In genomic region chrX:153885968-153886903, GRCh38 we compare ENCODE assay signal across 9 cellular contexts. TPM values are rescaled to one million over a fixed set of nuclear protein-coding genes. Genes with fewer than 3 reads are reported as not detected.
DNase-seq lines count a peak whose midpoint lies in the region; ATAC-seq, FAIRE-seq and TF ChIP-seq lines count a peak whose summit lies in the region.
"Had no signal": no experiment of that assay in that cellular context is flagged by ENCODE, and none has a peak within 500 bp of the region (broad histone marks: within the 10 kb centered on the region; RNA-seq: fewer than 3 reads in every experiment).

A gene with protein sequence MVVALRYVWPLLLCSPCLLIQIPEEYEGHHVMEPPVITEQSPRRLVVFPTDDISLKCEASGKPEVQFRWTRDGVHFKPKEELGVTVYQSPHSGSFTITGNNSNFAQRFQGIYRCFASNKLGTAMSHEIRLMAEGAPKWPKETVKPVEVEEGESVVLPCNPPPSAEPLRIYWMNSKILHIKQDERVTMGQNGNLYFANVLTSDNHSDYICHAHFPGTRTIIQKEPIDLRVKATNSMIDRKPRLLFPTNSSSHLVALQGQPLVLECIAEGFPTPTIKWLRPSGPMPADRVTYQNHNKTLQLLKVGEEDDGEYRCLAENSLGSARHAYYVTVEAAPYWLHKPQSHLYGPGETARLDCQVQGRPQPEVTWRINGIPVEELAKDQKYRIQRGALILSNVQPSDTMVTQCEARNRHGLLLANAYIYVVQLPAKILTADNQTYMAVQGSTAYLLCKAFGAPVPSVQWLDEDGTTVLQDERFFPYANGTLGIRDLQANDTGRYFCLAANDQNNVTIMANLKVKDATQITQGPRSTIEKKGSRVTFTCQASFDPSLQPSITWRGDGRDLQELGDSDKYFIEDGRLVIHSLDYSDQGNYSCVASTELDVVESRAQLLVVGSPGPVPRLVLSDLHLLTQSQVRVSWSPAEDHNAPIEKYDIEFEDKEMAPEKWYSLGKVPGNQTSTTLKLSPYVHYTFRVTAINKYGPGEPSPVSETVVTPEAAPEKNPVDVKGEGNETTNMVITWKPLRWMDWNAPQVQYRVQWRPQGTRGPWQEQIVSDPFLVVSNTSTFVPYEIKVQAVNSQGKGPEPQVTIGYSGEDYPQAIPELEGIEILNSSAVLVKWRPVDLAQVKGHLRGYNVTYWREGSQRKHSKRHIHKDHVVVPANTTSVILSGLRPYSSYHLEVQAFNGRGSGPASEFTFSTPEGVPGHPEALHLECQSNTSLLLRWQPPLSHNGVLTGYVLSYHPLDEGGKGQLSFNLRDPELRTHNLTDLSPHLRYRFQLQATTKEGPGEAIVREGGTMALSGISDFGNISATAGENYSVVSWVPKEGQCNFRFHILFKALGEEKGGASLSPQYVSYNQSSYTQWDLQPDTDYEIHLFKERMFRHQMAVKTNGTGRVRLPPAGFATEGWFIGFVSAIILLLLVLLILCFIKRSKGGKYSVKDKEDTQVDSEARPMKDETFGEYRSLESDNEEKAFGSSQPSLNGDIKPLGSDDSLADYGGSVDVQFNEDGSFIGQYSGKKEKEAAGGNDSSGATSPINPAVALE (minus strand): TSS chrX:153886173. CDS start chrX:153875836, 10,337 bp downstream.

- peaks cover 0 to 47% (median 22%) of the 10 kb centered on the region in 11 experiments; a peak in 9 of 22 replicates for H3K9me3 ChIP-seq in BLaER1 treated with 17β-estradiol and CSF1 and Interleukin-3, amounts not matched to agents 10 nM and 100 nM (replicated peaks in 1 of 11)
- H3K9me3 ChIP-seq in HUES48 (ENCODE audit: control insufficient read depth, insufficient read depth, low read length) (peaks cover 33% of the 10 kb centered on the region), K562 (replicated peaks; ENCODE audit: control insufficient read depth, insufficient read depth, low read depth, low read length) (no peaks in the 10 kb centered on the region)

- H3K27ac ChIP-seq in BLaER1 treated with 17β-estradiol and CSF1 and Interleukin-3, amounts not matched to agents 10 nM and 100 nM: no peak within 1 kb of the TSS
- H3K27ac ChIP-seq in HUES48 (ENCODE audit: low read depth, low read length) (no peak within 1 kb of the TSS), K562 (ENCODE audit: extremely low read depth, low read depth, low read length) (no peak within 1 kb of the TSS), substantia nigra (ENCODE audit: low read depth, low read length, poor library complexity, severe bottlenecking) (no peak within 1 kb of the TSS)

- H4K20me1 ChIP-seq in BLaER1 treated with 17β-estradiol and CSF1 and Interleukin-3, amounts not matched to agents 10 nM and 100 nM: peaks cover 0 to 54% (median 28%) of the 10 kb centered on the region in 11 experiments; a peak in 17 of 22 replicates
- H4K20me1 ChIP-seq in K562 (replicated peaks; ENCODE audit: control insufficient read depth, insufficient read depth, low read length): peaks cover 6% of the 10 kb centered on the region; the same call in 1 of the 2 replicates

- DNase-seq in K562 (ENCODE audit: extremely low read depth in 1 of 4, low spot score in 3 of 4) (peak; percentile 44 to 85 (median 80)), myocyte (ENCODE audit: low read depth) (no peak), substantia nigra (lab: John Stamatoyannopoulos, UW) (no peak), DMS79 (lab: John Stamatoyannopoulos, UW) (no peak)

- POLR2A ChIA-PET in K562 (lab: Yijun Ruan, JAX): interaction anchor here (0.6 kb wide), 2 partner anchors 19 to 929 kb away, joined by 3 read pairs; no protein-coding TSS in a partner anchor

- no peak for TF ChIP-seq RAD21 in K562 (CRISPR knock-in tag; conservative IDR thresholded peaks at IDR 0.05 in 1 of 2, IDR thresholded peaks at IDR 0.05 in 1 of 2)

- no TSS peak for BruUV-seq in K562 (replicated peaks; lab: Mats Ljungman, UMichigan)

- peak within 1 kb of the TSS; percentile 47 to 67 (median 58) for H3K4me3 ChIP-seq in BLaER1 treated with 17β-estradiol and CSF1 and Interleukin-3, amounts not matched to agents 10 nM and 100 nM
- H3K4me3 ChIP-seq in HUES48 (ENCODE audit: low read depth, low read length) (peak within 1 kb of the TSS; percentile 57), K562 (no peak within 1 kb of the TSS)

- H3K9me1 ChIP-seq in K562 (ENCODE audit: control insufficient read depth, insufficient read depth, low read length): no peaks in the 10 kb centered on the region

- H3K4me1 ChIP-seq in BLaER1 treated with 17β-estradiol and CSF1 and Interleukin-3, amounts not matched to agents 10 nM and 100 nM: peaks cover 42 to 64% (median 53%) of the 10 kb centered on the region in 10 experiments
- H3K4me1 ChIP-seq in HUES48 (ENCODE audit: control insufficient read depth, insufficient read depth, low read length) (peaks cover 23% of the 10 kb centered on the region; the same call in 1 of the 2 replicates), K562 (replicated peaks in 1 of 2; ENCODE audit: control insufficient read depth in 2 of 2, insufficient read depth in 2 of 2, low read length in 2 of 2) (peaks cover 10 to 53% of the 10 kb centered on the region in 2 experiments)

- no peak for TF ChIP-seq POLR2A in K562 (conservative IDR thresholded peaks at IDR 0.05)

- H2AFZ ChIP-seq in K562 (ENCODE audit: low read depth, low read length): no peak within 1 kb of the TSS

- peak within 1 kb of the TSS in 6 of 11 experiments; percentile 30 to 57 (median 47); a peak in 10 of 22 replicates for H3K9ac ChIP-seq in BLaER1 treated with 17β-estradiol and CSF1 and Interleukin-3, amounts not matched to agents 10 nM and 100 nM
- H3K9ac ChIP-seq in HUES48 (ENCODE audit: low read depth, low read length) (no peak within 1 kb of the TSS; the same call in 1 of the 2 replicates), K562 (ENCODE audit: insufficient read depth in 1 of 2, low read depth in 2 of 2, low read length in 2 of 2) (peak within 1 kb of the TSS in 1 of 2 experiments; percentile 26; a peak in 1 of 4 replicates)

- ATAC-seq in K562: peak; percentile 71
- no peak for ATAC-seq in HG02678 (IDR thresholded peaks at IDR 0.05; ENCODE audit: unreplicated experiment)
- ATAC-seq in HG03565 (IDR thresholded peaks at IDR 0.05; ENCODE audit: unreplicated experiment): no peak

- CTCF ChIA-PET in K562 (lab: Yijun Ruan, JAX; ENCODE audit: low intra/inter-chr PET ratio): no interaction called here

- 3% methylated on average over 18 of the region's 94 CpGs for WGBS in K562 (ENCODE audit: insufficient coverage, low coverage, missing lambda C conversion rate)

- H3K79me2 ChIP-seq in K562 (ENCODE audit: control insufficient read depth, insufficient read depth, low read length): no peaks in the 10 kb centered on the region

- H3K27me3 ChIP-seq in BLaER1 treated with 17β-estradiol and CSF1 and Interleukin-3, amounts not matched to agents 10 nM and 100 nM: peaks cover 65 to 99% (median 93%) of the 10 kb centered on the region in 11 experiments
- H3K27me3 ChIP-seq in HUES48 (ENCODE audit: control insufficient read depth, insufficient read depth, low read length): peaks cover 19% of the 10 kb centered on the region
- peaks cover 0 to 23% of the 10 kb centered on the region in 2 experiments; a peak in 2 of 5 replicates for H3K27me3 ChIP-seq in K562 (ENCODE audit: control insufficient read depth in 2 of 2, insufficient read depth in 2 of 2, low read length in 2 of 2)

- no peak for TF ChIP-seq CTCF in K562 (IDR thresholded peaks at IDR 0.05 in 2 of 3, conservative IDR thresholded peaks at IDR 0.05 in 1 of 3; ENCODE audit: insufficient read depth in 2 of 3, low read depth in 1 of 3, low read length in 3 of 3)

- in situ Hi-C loops in K562 (cut with MboI): no loop called here

- intact Hi-C loops in K562 (cut with micrococcal nuclease): no loop called here

- no peaks in the 10 kb centered on the region for H3K36me3 ChIP-seq in BLaER1 treated with 17β-estradiol and CSF1 and Interleukin-3, amounts not matched to agents 10 nM and 100 nM
- H3K36me3 ChIP-seq in HUES48 (ENCODE audit: control insufficient read depth, insufficient read depth, low read length) (no peaks in the 10 kb centered on the region), K562 (ENCODE audit: control insufficient read depth, insufficient read depth, low read length) (no peaks in the 10 kb centered on the region)

- peak within 1 kb of the TSS; percentile 64 to 86 (median 82) for H3K4me2 ChIP-seq in BLaER1 treated with 17β-estradiol and CSF1 and Interleukin-3, amounts not matched to agents 10 nM and 100 nM
- H3K4me2 ChIP-seq in K562 (ENCODE audit: insufficient read depth, low read length): no peak within 1 kb of the TSS

- FAIRE-seq in K562 (lab: Jason Lieb, UNC): no peak
- FAIRE-seq: TTC549 had no signal

- TF ChIP-seq EP300 in K562 (IDR thresholded peaks at IDR 0.05; ENCODE audit: low read length): no peak

TF ChIP-seq in K562, 482 proteins besides CTCF, POLR2A, EP300 and RAD21 (continues in another document):
- no peak for TF ChIP-seq CCAR2 (IDR thresholded peaks at IDR 0.05; ENCODE audit: low read depth, low read length)
- peak; percentile 45; the same call in 1 of the 2 replicates for TF ChIP-seq ZFX (CRISPR knock-in tag; IDR thresholded peaks at IDR 0.05)

RNA-seq across cellular contexts. Expression of the gene that starts here (rescaled TPM):
- total RNA-seq in K562 (2011; cell fraction: chromatin; rRNA removed; ENCODE audit: low replicate concordance): 1.9 and 4.7 TPM in 2 replicates
- 1.1 and 2.7 TPM in 2 replicates for total RNA-seq in K562 (2011; cell fraction: nucleolus; rRNA removed)
- total RNA-seq in K562 (2011; cell fraction: nucleoplasm; rRNA removed): 1.5 and 1.8 TPM in 2 replicates
- total RNA-seq in K562 (2014; rRNA removed) (0.09 and 0.24 TPM in 2 replicates), K562 (2014; rRNA removed; fragmentation: Illumina TruSeq; extraction: Trizol) (0.10 and 0.40 TPM in 2 replicates), K562 (2015; rRNA removed; fragmentation: Illumina TruSeq; extraction: Trizol) (0.11 and 0.36 TPM in 2 replicates), K562 (2021) (0.29 and 0.86 TPM in 2 replicates), myocyte (24.6 and 44.9 TPM in 2 replicates)
- polyA plus RNA-seq in K562 (2011; rRNA removed) (0.15 and 0.61 TPM in 2 replicates), K562 (2014; fragmentation: Illumina TruSeq; extraction: Trizol) (0.16 and 0.21 TPM in 2 replicates), K562 (2014; fragmentation: Nextera tagmentation; extraction: Ambion mirVana) (not detected), K562 (2014; rRNA removed) (0.62 TPM in 1 of 2 replicates, not detected in the other)
- 0.10 and 0.19 TPM in 2 replicates for polyA plus RNA-seq in K562 (2011; cell fraction: cytosol; rRNA removed)
- polyA plus RNA-seq in K562 (2011; cell fraction: nucleus; rRNA removed): 1.4 and 1.7 TPM in 2 replicates
- 0.29 and 2.2 TPM in 2 replicates for polyA plus RNA-seq in K562 (2012)
- polyA minus RNA-seq in K562 (2011; rRNA and poly(A)+ RNA removed): 0.18 and 0.21 TPM in 2 replicates
- 3.5 TPM in 1 of 2 replicates, not detected in the other for polyA minus RNA-seq in K562 (2011; cell fraction: cytosol; rRNA and poly(A)+ RNA removed)
- polyA minus RNA-seq in K562 (2011; cell fraction: nucleus; rRNA and poly(A)+ RNA removed): 0.44 and 1.1 TPM in 2 replicates
- 44.1 TPM for polyA plus RNA-seq in myocyte (2012)

Comparison
In these comparisons a context has a peak if more than half of its experiments do, and no peak if none do; other contexts are left out.
1. DNase-seq: peak in K562 (4 of 4); none in myocyte (single experiment), substantia nigra (0 of 49) and DMS79 (single experiment).